Comparison of ENCODE assay signal across 31 cellular contexts in the genomic region with DNA sequence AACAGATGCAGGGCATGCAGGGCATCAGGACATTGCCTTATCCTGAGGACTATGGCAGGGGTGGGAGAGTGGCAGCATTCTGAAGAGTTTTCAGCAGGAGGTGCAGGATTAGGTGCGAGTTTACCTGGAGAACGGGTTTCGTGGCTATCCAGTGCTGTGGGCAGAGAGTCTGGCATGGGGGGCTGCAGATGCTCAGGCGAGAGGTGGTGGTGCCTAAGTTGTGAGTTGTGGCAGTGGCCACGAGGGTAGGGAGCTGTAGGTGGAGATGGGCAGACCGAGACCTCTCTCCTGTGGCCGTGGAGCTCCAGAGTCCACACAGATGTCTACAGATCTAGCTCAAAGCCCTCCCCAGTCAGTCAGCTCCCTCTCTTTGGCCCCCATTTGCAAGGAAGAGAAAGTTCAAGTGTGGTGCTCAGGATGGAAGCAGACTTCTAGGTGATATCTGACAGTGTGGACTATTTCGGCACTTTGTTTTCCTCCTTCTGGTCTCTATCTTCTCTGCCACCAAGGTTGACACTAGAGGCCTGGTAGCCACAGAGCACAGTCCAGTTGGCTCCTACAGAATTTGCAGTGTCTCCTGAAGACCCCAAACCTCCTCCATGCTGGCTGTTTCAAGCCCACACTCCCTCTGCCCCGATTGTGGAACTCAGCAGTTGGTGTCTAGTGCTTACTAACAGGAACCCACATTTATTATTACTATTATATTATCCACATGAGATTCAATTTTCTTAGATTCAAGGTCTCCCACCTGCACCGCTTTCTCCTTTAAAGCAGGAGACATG.
"Had no signal": no experiment of that assay in that cellular context is flagged by ENCODE, and none has a peak within 500 bp of the region (broad histone marks: within the 10 kb centered on the region; RNA-seq: fewer than 3 reads in every experiment).

No MANE protein-coding gene starts in this region.

- DNase-seq: activated B cell treated with CpG ODN at 0.5 μM for 24 hours; activated CD4-positive, alpha-beta T cell treated with anti-CD3 and anti-CD28 coated beads for 48 hours; activated CD4-positive, alpha-beta T cell treated with anti-CD3 and anti-CD28 coated beads, Interleukin-2, amount 50 U/mL, for 1 hour; activated CD4-positive, alpha-beta T cell treated with anti-CD3 and anti-CD28 coated beads, Interleukin-2, amount 50 U/mL, for 48 hours; activated CD8-positive, alpha-beta memory T cell treated with anti-CD3 and anti-CD28 coated beads, Interleukin-2, amount 10 ng/mL, durations not matched to agents 7 days and 5 days; activated CD8-positive, alpha-beta memory T cell treated with anti-CD3 and anti-CD28 coated beads, Interleukin-2, amount 50 U/mL, for 48 hours; activated CD8-positive, alpha-beta T cell treated with anti-CD3 and anti-CD28 coated beads for 36 hours; activated gamma-delta T cell; activated naive CD4-positive, alpha-beta T cell treated with anti-CD3 and anti-CD28 coated beads, Interleukin-2, amount 50 U/mL, for 16 hours; activated naive CD4-positive, alpha-beta T cell treated with Interleukin-2 at 50 U/mL for 16 hours; activated T-cell treated with anti-CD3 and anti-CD28 coated beads for 4 hours; activated T-cell treated with anti-CD3 and anti-CD28 coated beads, Interleukin-2, amount 50 U/mL, for 24 hours; activated T-cell treated with anti-CD3 and anti-CD28 coated beads, Interleukin-2, amount 50 U/mL, for 72 hours; amygdala; aorta; body of pancreas; central memory CD4-positive, alpha-beta T cell; cerebellar nuclear complex; dermis blood vessel endothelial cell; effector CD4-positive, alpha-beta T cell; effector memory CD8-positive, alpha-beta T cell; erythroblast; foreskin keratinocyte; gastrocnemius medialis; glutamatergic neuron; T-helper 1 cell; T-helper 17 cell; T1000; WERI-Rb-1 had no signal

- H3K36me3 Mint-ChIP-seq: activated CD8-positive, alpha-beta memory T cell treated with anti-CD3 and anti-CD28 coated beads, Interleukin-2, amount 10 ng/mL, durations not matched to agents 7 days and 5 days; activated naive CD8-positive, alpha-beta T cell had no signal

- H3K4me3 Mint-ChIP-seq: activated B cell treated with CpG ODN at 0.5 μM for 24 hours; activated CD8-positive, alpha-beta memory T cell treated with anti-CD3 and anti-CD28 coated beads, Interleukin-2, amount 10 ng/mL, durations not matched to agents 7 days and 5 days; activated CD8-positive, alpha-beta T cell treated with anti-CD3 and anti-CD28 coated beads for 36 hours; activated naive CD8-positive, alpha-beta T cell; activated T-cell treated with anti-CD3 and anti-CD28 coated beads, Interleukin-2, amount 50 U/mL, for 24 hours; activated T-cell treated with anti-CD3 and anti-CD28 coated beads, Interleukin-2, amount 50 U/mL, for 72 hours; effector memory CD8-positive, alpha-beta T cell; T-helper 17 cell; T-helper 2 cell treated with Interferon-gamma antibody and Interleukin-4, amounts not matched to agents 5 μg/mL and 100 μg/mL, for 36 hours had no signal

- H3K27me3 Mint-ChIP-seq: activated B cell treated with CpG ODN at 0.5 μM for 24 hours; activated CD8-positive, alpha-beta memory T cell treated with anti-CD3 and anti-CD28 coated beads, Interleukin-2, amount 10 ng/mL, durations not matched to agents 7 days and 5 days; activated CD8-positive, alpha-beta T cell treated with anti-CD3 and anti-CD28 coated beads for 36 hours; activated naive CD8-positive, alpha-beta T cell; activated T-cell treated with anti-CD3 and anti-CD28 coated beads, Interleukin-2, amount 50 U/mL, for 24 hours; effector memory CD8-positive, alpha-beta T cell; T-helper 17 cell had no signal

- H3K27ac Mint-ChIP-seq: activated B cell treated with CpG ODN at 0.5 μM for 24 hours; activated CD8-positive, alpha-beta memory T cell treated with anti-CD3 and anti-CD28 coated beads, Interleukin-2, amount 10 ng/mL, durations not matched to agents 7 days and 5 days; activated CD8-positive, alpha-beta T cell treated with anti-CD3 and anti-CD28 coated beads for 36 hours; activated naive CD8-positive, alpha-beta T cell; activated T-cell treated with anti-CD3 and anti-CD28 coated beads, Interleukin-2, amount 50 U/mL, for 24 hours; activated T-cell treated with anti-CD3 and anti-CD28 coated beads, Interleukin-2, amount 50 U/mL, for 72 hours; effector memory CD8-positive, alpha-beta T cell; T-helper 17 cell; T-helper 2 cell treated with Interferon-gamma antibody and Interleukin-4, amounts not matched to agents 5 μg/mL and 100 μg/mL, for 36 hours had no signal

- H3K4me1 Mint-ChIP-seq: activated B cell treated with CpG ODN at 0.5 μM for 24 hours; activated CD8-positive, alpha-beta memory T cell treated with anti-CD3 and anti-CD28 coated beads, Interleukin-2, amount 10 ng/mL, durations not matched to agents 7 days and 5 days; T-helper 17 cell had no signal
